1 cellular context compared by ENCODE assay signal in the genomic region with DNA sequence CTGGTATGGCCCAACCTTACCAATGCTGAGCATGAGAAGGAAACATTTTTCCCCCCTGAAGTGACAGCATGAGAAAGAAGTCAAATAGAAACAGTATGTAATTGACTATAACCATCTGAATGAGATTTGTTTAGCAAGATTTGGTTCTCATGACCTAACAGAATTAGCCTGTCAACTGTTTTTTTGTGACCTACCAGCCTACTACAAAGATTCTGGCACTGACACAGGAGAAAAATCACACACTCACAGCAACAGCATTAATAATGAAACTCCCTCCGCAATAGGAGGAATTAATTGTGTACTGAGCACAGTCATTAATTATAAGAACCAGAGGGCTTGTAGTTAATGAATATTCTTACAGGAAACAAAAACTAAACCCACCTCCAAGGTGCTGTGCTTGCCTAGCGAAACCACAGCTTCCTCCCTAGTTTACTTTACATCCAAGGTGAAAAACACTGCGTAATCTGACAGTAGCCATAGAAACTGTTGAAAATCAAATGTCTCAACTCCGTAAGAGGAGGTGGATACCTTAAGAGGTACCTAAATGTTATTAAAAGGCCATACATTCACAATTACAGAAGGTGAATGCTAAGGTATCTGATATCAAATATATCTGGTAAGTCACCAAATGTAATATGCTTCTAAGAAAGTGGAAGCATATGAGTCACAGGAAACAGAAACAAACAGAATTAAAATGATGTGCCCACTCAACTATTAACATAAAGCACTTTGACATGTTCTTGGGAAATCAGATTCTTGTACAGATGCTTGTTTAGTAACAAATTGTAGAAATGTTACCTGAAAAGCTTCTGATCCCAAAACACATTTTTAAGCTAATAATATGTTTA.
TF ChIP-seq lines count a peak whose summit lies in the region.

No MANE protein-coding gene starts in this region.

TF ChIP-seq in HepG2, 621 proteins besides CTCF, POLR2A, EP300 and RAD21 (continued from another document):
- TF ChIP-seq, protein P1, sequence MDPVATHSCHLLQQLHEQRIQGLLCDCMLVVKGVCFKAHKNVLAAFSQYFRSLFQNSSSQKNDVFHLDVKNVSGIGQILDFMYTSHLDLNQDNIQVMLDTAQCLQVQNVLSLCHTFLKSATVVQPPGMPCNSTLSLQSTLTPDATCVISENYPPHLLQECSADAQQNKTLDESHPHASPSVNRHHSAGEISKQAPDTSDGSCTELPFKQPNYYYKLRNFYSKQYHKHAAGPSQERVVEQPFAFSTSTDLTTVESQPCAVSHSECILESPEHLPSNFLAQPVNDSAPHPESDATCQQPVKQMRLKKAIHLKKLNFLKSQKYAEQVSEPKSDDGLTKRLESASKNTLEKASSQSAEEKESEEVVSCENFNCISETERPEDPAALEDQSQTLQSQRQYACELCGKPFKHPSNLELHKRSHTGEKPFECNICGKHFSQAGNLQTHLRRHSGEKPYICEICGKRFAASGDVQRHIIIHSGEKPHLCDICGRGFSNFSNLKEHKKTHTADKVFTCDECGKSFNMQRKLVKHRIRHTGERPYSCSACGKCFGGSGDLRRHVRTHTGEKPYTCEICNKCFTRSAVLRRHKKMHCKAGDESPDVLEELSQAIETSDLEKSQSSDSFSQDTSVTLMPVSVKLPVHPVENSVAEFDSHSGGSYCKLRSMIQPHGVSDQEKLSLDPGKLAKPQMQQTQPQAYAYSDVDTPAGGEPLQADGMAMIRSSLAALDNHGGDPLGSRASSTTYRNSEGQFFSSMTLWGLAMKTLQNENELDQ (CRISPR knock-in tag; IDR thresholded peaks at IDR 0.05; ENCODE audit: borderline replicate concordance), result no peak
- TF ChIP-seq IKZF4 (CRISPR knock-in tag; IDR thresholded peaks at IDR 0.05; ENCODE audit: borderline replicate concordance, low read depth, not compliant biosample characterization), result no peak
- TF ChIP-seq, protein P2, sequence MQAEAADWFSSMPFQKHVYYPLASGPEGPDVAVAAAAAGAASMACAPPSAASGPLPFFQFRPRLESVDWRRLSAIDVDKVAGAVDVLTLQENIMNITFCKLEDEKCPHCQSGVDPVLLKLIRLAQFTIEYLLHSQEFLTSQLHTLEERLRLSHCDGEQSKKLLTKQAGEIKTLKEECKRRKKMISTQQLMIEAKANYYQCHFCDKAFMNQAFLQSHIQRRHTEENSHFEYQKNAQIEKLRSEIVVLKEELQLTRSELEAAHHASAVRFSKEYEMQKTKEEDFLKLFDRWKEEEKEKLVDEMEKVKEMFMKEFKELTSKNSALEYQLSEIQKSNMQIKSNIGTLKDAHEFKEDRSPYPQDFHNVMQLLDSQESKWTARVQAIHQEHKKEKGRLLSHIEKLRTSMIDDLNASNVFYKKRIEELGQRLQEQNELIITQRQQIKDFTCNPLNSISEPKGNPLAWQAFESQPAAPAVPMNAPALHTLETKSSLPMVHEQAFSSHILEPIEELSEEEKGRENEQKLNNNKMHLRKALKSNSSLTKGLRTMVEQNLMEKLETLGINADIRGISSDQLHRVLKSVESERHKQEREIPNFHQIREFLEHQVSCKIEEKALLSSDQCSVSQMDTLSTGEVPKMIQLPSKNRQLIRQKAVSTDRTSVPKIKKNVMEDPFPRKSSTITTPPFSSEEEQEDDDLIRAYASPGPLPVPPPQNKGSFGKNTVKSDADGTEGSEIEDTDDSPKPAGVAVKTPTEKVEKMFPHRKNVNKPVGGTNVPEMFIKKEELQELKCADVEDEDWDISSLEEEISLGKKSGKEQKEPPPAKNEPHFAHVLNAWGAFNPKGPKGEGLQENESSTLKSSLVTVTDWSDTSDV (CRISPR knock-in tag; IDR thresholded peaks at IDR 0.05), result no peak
- no peak for TF ChIP-seq ZNF850 (CRISPR knock-in tag; conservative IDR thresholded peaks at IDR 0.05)
- TF ChIP-seq ZNF550 (CRISPR knock-in tag; IDR thresholded peaks at IDR 0.05; ENCODE audit: borderline replicate concordance), result no peak
- TF ChIP-seq, protein P3, sequence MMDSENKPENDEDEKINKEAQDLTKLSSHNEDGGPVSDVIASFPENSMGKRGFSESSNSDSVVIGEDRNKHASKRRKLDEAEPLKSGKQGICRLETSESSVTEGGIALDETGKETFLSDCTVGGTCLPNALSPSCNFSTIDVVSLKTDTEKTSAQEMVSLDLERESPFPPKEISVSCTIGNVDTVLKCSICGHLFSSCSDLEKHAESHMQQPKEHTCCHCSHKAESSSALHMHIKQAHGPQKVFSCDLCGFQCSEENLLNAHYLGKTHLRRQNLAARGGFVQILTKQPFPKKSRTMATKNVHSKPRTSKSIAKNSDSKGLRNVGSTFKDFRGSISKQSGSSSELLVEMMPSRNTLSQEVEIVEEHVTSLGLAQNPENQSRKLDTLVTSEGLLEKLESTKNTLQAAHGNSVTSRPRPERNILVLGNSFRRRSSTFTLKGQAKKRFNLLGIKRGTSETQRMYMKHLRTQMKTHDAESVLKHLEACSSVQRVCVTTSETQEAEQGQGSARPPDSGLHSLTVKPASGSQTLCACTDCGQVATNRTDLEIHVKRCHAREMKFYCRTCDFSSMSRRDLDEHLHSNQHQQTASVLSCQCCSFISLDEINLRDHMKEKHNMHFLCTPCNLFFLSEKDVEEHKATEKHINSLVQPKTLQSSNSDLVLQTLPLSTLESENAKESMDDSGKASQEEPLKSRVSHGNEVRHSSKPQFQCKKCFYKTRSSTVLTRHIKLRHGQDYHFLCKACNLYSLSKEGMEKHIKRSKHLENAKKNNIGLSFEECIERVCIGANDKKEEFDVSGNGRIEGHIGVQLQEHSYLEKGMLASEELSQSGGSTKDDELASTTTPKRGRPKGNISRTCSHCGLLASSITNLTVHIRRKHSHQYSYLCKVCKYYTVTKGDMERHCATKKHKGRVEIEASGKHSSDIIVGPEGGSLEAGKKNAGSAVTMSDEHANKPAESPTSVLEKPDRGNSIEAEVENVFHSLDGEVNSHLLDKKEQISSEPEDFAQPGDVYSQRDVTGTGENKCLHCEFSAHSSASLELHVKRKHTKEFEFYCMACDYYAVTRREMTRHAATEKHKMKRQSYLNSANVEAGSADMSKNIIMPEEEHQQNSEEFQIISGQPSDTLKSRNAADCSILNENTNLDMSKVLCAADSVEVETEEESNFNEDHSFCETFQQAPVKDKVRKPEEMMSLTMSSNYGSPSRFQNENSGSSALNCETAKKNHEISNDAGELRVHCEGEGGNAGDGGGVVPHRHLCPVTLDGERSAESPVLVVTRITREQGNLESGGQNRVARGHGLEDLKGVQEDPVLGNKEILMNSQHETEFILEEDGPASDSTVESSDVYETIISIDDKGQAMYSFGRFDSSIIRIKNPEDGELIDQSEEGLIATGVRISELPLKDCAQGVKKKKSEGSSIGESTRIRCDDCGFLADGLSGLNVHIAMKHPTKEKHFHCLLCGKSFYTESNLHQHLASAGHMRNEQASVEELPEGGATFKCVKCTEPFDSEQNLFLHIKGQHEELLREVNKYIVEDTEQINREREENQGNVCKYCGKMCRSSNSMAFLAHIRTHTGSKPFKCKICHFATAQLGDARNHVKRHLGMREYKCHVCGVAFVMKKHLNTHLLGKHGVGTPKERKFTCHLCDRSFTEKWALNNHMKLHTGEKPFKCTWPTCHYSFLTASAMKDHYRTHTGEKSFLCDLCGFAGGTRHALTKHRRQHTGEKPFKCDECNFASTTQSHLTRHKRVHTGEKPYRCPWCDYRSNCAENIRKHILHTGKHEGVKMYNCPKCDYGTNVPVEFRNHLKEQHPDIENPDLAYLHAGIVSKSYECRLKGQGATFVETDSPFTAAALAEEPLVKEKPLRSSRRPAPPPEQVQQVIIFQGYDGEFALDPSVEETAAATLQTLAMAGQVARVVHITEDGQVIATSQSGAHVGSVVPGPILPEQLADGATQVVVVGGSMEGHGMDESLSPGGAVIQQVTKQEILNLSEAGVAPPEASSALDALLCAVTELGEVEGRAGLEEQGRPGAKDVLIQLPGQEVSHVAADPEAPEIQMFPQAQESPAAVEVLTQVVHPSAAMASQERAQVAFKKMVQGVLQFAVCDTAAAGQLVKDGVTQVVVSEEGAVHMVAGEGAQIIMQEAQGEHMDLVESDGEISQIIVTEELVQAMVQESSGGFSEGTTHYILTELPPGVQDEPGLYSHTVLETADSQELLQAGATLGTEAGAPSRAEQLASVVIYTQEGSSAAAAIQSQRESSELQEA (CRISPR knock-in tag; IDR thresholded peaks at IDR 0.05; ENCODE audit: not compliant biosample characterization), result no peak
- TF ChIP-seq ZNF446 (CRISPR knock-in tag; IDR thresholded peaks at IDR 0.05), result no peak
- no peak for TF ChIP-seq ZBTB3 (CRISPR knock-in tag; IDR thresholded peaks at IDR 0.05; ENCODE audit: borderline replicate concordance, low read depth)
- no peak for TF ChIP-seq ZNF12 (CRISPR knock-in tag; IDR thresholded peaks at IDR 0.05)
- no peak for TF ChIP-seq ZNF33A (CRISPR knock-in tag; IDR thresholded peaks at IDR 0.05; ENCODE audit: borderline replicate concordance)
- TF ChIP-seq NFKBIZ (CRISPR knock-in tag; IDR thresholded peaks at IDR 0.05), result no peak
- no peak for TF ChIP-seq PCBP1 (IDR thresholded peaks at IDR 0.05; ENCODE audit: borderline replicate concordance, low read depth, low read length)
- no peak for TF ChIP-seq MEIS2 (CRISPR knock-in tag; IDR thresholded peaks at IDR 0.05)
- TF ChIP-seq ZNF547 (CRISPR knock-in tag; IDR thresholded peaks at IDR 0.05), result no peak
- TF ChIP-seq ZNF747 (CRISPR knock-in tag; IDR thresholded peaks at IDR 0.05; ENCODE audit: borderline replicate concordance), result no peak
- no peak for TF ChIP-seq SATB2 (CRISPR knock-in tag; IDR thresholded peaks at IDR 0.05)
- TF ChIP-seq POLR2AphosphoS2 (IDR thresholded peaks at IDR 0.05; ENCODE audit: low read depth, low read length), result no peak
- TF ChIP-seq, protein P4, sequence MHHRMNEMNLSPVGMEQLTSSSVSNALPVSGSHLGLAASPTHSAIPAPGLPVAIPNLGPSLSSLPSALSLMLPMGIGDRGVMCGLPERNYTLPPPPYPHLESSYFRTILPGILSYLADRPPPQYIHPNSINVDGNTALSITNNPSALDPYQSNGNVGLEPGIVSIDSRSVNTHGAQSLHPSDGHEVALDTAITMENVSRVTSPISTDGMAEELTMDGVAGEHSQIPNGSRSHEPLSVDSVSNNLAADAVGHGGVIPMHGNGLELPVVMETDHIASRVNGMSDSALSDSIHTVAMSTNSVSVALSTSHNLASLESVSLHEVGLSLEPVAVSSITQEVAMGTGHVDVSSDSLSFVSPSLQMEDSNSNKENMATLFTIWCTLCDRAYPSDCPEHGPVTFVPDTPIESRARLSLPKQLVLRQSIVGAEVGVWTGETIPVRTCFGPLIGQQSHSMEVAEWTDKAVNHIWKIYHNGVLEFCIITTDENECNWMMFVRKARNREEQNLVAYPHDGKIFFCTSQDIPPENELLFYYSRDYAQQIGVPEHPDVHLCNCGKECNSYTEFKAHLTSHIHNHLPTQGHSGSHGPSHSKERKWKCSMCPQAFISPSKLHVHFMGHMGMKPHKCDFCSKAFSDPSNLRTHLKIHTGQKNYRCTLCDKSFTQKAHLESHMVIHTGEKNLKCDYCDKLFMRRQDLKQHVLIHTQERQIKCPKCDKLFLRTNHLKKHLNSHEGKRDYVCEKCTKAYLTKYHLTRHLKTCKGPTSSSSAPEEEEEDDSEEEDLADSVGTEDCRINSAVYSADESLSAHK (CRISPR knock-in tag; IDR thresholded peaks at IDR 0.05; ENCODE audit: borderline replicate concordance), result no peak
- no peak for TF ChIP-seq ZNF44 (CRISPR knock-in tag; IDR thresholded peaks at IDR 0.05)
